In the genomic region with DNA sequence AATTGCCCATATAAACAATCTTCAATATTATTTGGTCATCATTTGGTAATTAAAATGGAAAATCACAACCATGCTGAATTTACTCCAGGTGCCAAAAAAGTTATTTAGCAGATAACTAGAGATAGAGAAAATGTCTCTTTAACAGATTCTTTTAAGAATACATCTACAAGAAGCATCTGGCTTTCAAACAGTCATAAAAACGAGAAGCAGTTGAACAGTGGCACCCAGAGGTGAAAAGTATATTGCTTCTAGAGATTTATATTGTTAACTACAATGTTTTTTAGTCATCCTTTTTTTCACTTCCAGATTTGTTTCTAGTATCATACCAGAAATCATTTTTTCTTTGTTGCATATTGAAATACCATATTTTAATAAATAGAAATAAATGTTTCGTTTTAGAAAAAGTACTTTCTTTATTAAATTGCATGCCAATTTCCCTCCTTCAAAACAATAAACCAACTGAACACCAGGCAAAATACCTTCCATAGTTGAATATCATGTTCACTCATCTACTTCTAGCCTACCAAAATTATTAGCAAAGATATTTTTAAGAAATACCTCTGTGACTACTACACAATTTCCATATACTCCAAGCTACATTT, we compare ENCODE assay signal across 8 cellular contexts.
DNase-seq lines count a peak whose midpoint lies in the region; ATAC-seq, FAIRE-seq and TF ChIP-seq lines count a peak whose summit lies in the region.

No MANE protein-coding gene starts in this region.

- FAIRE-seq in A549 (lab: Jason Lieb, UNC): no peak

- TF ChIP-seq CTCF in A549 (IDR thresholded peaks at IDR 0.05): peak; percentile 81
- peak; percentile 24; the same call in 1 of the 2 replicates for TF ChIP-seq CTCF in WI38 (IDR thresholded peaks at IDR 0.05; ENCODE audit: low read depth, low read length)
- peak; percentile 67 for TF ChIP-seq CTCF in left ventricle myocardium inferior (IDR thresholded peaks at IDR 0.05; ENCODE audit: borderline replicate concordance)

- H3K9me3 Mint-ChIP-seq in stimulated activated effector memory CD8-positive, alpha-beta T cell treated with anti-CD3 and anti-CD28 coated beads, Interleukin-12 subunit alpha, Interleukin-12 subunit beta, amount 100 ng/mL, for 72 hours: no peaks in the 10 kb centered on the region

- H3K27ac Mint-ChIP-seq in stimulated activated effector memory CD8-positive, alpha-beta T cell treated with anti-CD3 and anti-CD28 coated beads, Interleukin-12 subunit alpha, Interleukin-12 subunit beta, amount 100 ng/mL, for 72 hours: no peak overlapping the region

- 0% methylated on average over 2 of the region's 2 CpGs for WGBS in A549 (ENCODE audit: missing lambda C conversion rate)

- no peak for TF ChIP-seq EP300 in A549 (IDR thresholded peaks at IDR 0.05)

- no peak overlapping the region for H3K4me2 ChIP-seq in A549

- H3K36me3 ChIP-seq in left ventricle myocardium inferior: no peaks in the 10 kb centered on the region

- TF ChIP-seq POLR2A in A549 (IDR thresholded peaks at IDR 0.05; ENCODE audit: low read length): no peak

- H3K36me3 Mint-ChIP-seq in stimulated activated effector memory CD8-positive, alpha-beta T cell treated with anti-CD3 and anti-CD28 coated beads, Interleukin-12 subunit alpha, Interleukin-12 subunit beta, amount 100 ng/mL, for 72 hours: no peaks in the 10 kb centered on the region

- ATAC-seq in A549 (peak in 1 of 2 experiments; percentile 51; a peak in 3 of 6 replicates), HG02870 (IDR thresholded peaks at IDR 0.05; ENCODE audit: unreplicated experiment) (peak; percentile 59), HG03457 (IDR thresholded peaks at IDR 0.05; ENCODE audit: unreplicated experiment) (no peak)
- peak; percentile 57 for ATAC-seq in stimulated activated effector memory CD8-positive, alpha-beta T cell treated with anti-CD3 and anti-CD28 coated beads, Interleukin-12 subunit alpha, Interleukin-12 subunit beta, amount 100 ng/mL, for 72 hours

- POLR2A ChIA-PET in A549 (lab: Yijun Ruan, JAX): no interaction called here

- H3K4me1 Mint-ChIP-seq in stimulated activated effector memory CD8-positive, alpha-beta T cell treated with anti-CD3 and anti-CD28 coated beads, Interleukin-12 subunit alpha, Interleukin-12 subunit beta, amount 100 ng/mL, for 72 hours: peaks cover 8% of the 10 kb centered on the region

- no peaks in the 10 kb centered on the region for H3K9me3 ChIP-seq in A549
- H3K9me3 ChIP-seq in left ventricle myocardium inferior (replicated peaks): no peaks in the 10 kb centered on the region

- DNase-seq in A549 (ENCODE audit: low read depth in 1 of 2, low spot score in 1 of 2) (peak; percentile 51 to 69), GF-D8 (lab: John Stamatoyannopoulos, UW) (peak; percentile 27), NCI-H2107 (lab: John Stamatoyannopoulos, UW) (peak; percentile 15), left ventricle myocardium inferior (no peak)
- no peak for DNase-seq in stimulated activated effector memory CD8-positive, alpha-beta T cell treated with anti-CD3 and anti-CD28 coated beads, Interleukin-12 subunit alpha, Interleukin-12 subunit beta, amount 100 ng/mL, for 72 hours (ENCODE audit: low spot score in 2 of 2)

- H3K27me3 ChIP-seq in left ventricle myocardium inferior (ENCODE audit: low read depth): peaks cover 84% of the 10 kb centered on the region

- intact Hi-C loops in left ventricle myocardium inferior (cut with micrococcal nuclease): loop anchor here (5.0 kb wide), 1 partner anchor 495 kb away; no protein-coding TSS in a partner anchor

- peak overlapping the region; percentile 75 for H3K4me3 Mint-ChIP-seq in stimulated activated effector memory CD8-positive, alpha-beta T cell treated with anti-CD3 and anti-CD28 coated beads, Interleukin-12 subunit alpha, Interleukin-12 subunit beta, amount 100 ng/mL, for 72 hours

- H3K4me1 ChIP-seq in A549: peaks cover 9% of the 10 kb centered on the region; the same call in 1 of the 3 replicates
- peaks cover 13% of the 10 kb centered on the region for H3K4me1 ChIP-seq in left ventricle myocardium inferior

- H3K27ac ChIP-seq in A549 (no peak overlapping the region), left ventricle myocardium inferior (replicated peaks) (no peak overlapping the region)

- H3K4me3 ChIP-seq in A549 (no peak overlapping the region), WI38 (ENCODE audit: low read depth, low read length) (no peak overlapping the region), left ventricle myocardium inferior (no peak overlapping the region)

- CTCF ChIA-PET in A549 (lab: Yijun Ruan, JAX): interaction anchor here (0.9 to 5.5 kb wide), 23 partner anchors 10 to 1032 kb away, joined by 3 to 31 read pairs (median 10); a partner anchor contains a TSS

- peak; percentile 83 to 84 for TF ChIP-seq RAD21 in A549 (conservative IDR thresholded peaks at IDR 0.05 in 1 of 2, IDR thresholded peaks at IDR 0.05 in 1 of 2)

TF ChIP-seq in A549, 52 proteins besides CTCF, POLR2A, EP300 and RAD21:
- TF ChIP-seq, protein P1, sequence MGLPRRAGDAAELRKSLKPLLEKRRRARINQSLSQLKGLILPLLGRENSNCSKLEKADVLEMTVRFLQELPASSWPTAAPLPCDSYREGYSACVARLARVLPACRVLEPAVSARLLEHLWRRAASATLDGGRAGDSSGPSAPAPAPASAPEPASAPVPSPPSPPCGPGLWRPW (IDR thresholded peaks at IDR 0.05): no peak
- TF ChIP-seq SMC3 (IDR thresholded peaks at IDR 0.05): peak; percentile 58

Comparison
In these comparisons a context has a peak if more than half of its experiments do, and no peak if none do; other contexts are left out.
1. DNase-seq: peak in A549 (2 of 2), GF-D8 (single experiment) and NCI-H2107 (single experiment); none in left ventricle myocardium inferior (single experiment) and stimulated activated effector memory CD8-positive, alpha-beta T cell treated with anti-CD3 and anti-CD28 coated beads, Interleukin-12 subunit alpha, Interleukin-12 subunit beta, amount 100 ng/mL, for 72 hours (0 of 2).
2. CTCF ChIP-seq: peak in every context shown above with its lines; median percentile 81 in A549; 67 in left ventricle myocardium inferior; 24 in WI38.